In genomic region chr18:79315589-79315988, GRCh38 we compare ENCODE assay signal across 18 cellular contexts.
"Had no signal": no experiment of that assay in that cellular context is flagged by ENCODE, and none has a peak within 500 bp of the region (broad histone marks: within the 10 kb centered on the region; RNA-seq: fewer than 3 reads in every experiment).

No MANE protein-coding gene starts in this region.

- H3K4me1 Mint-ChIP-seq: endodermal cell had no signal

- DNase-seq: activated CD4-positive, alpha-beta T cell treated with anti-CD3 and anti-CD28 coated beads, Interleukin-2, amount 50 U/mL, for 48 hours; activated CD4-positive, CD25-positive, alpha-beta regulatory T cell treated with anti-CD3 and anti-CD28 coated beads, Interleukin-2, amount 50 U/mL, for 72 hours; activated CD8-positive, alpha-beta memory T cell treated with anti-CD3 and anti-CD28 coated beads, Interleukin-2, amount 10 ng/mL, durations not matched to agents 7 days and 5 days; activated effector memory CD4-positive, alpha-beta T cell treated with Interleukin-2 at 50 U/mL for 16 hours; activated T-cell treated with anti-CD3 and anti-CD28 coated beads, Interleukin-2, amount 50 U/mL, for 24 hours; amniotic stem cell; cerebellar nuclear complex; endodermal cell; mucosa of descending colon; naive thymus-derived CD8-positive, alpha-beta T cell; posterior cingulate gyrus; stomach; uterus had no signal

- H3K9me3 Mint-ChIP-seq: activated naive CD4-positive, alpha-beta T cell treated with anti-CD3 and anti-CD28 coated beads, Interleukin-2, amount 50 U/mL, for 72 hours had no signal

- H3K27me3 Mint-ChIP-seq: activated CD8-positive, alpha-beta memory T cell treated with anti-CD3 and anti-CD28 coated beads, Interleukin-2, amount 10 ng/mL, durations not matched to agents 7 days and 5 days; activated T-cell treated with anti-CD3 and anti-CD28 coated beads, Interleukin-2, amount 50 U/mL, for 24 hours; dendritic cell treated with granulocyte-macrophage colony-stimulating factor and Interleukin-4, amounts not matched to agents 40 ng/mL and 50 ng/mL, for 4 days; naive thymus-derived CD8-positive, alpha-beta T cell had no signal

- H3K27ac Mint-ChIP-seq: activated CD8-positive, alpha-beta memory T cell treated with anti-CD3 and anti-CD28 coated beads, Interleukin-2, amount 10 ng/mL, durations not matched to agents 7 days and 5 days; activated naive CD4-positive, alpha-beta T cell treated with anti-CD3 and anti-CD28 coated beads, Interleukin-2, amount 50 U/mL, for 72 hours; activated T-cell treated with anti-CD3 and anti-CD28 coated beads, Interleukin-2, amount 50 U/mL, for 24 hours; dendritic cell treated with granulocyte-macrophage colony-stimulating factor and Interleukin-4, amounts not matched to agents 40 ng/mL and 50 ng/mL, for 4 days; endodermal cell; naive thymus-derived CD8-positive, alpha-beta T cell had no signal

- ATAC-seq: activated CD8-positive, alpha-beta memory T cell treated with anti-CD3 and anti-CD28 coated beads, Interleukin-2, amount 10 ng/mL, durations not matched to agents 7 days and 5 days; activated naive CD4-positive, alpha-beta T cell treated with anti-CD3 and anti-CD28 coated beads, Interleukin-2, amount 50 U/mL, for 72 hours; mucosa of descending colon; naive thymus-derived CD8-positive, alpha-beta T cell had no signal

- H3K36me3 ChIP-seq: uterus had no signal

- H3K4me3 Mint-ChIP-seq: activated CD8-positive, alpha-beta memory T cell treated with anti-CD3 and anti-CD28 coated beads, Interleukin-2, amount 10 ng/mL, durations not matched to agents 7 days and 5 days; activated T-cell treated with anti-CD3 and anti-CD28 coated beads, Interleukin-2, amount 50 U/mL, for 24 hours; brain; dendritic cell treated with granulocyte-macrophage colony-stimulating factor and Interleukin-4, amounts not matched to agents 40 ng/mL and 50 ng/mL, for 4 days; endodermal cell had no signal

- H3K4me1 ChIP-seq: right atrium auricular region, stomach, uterus had no signal

- H3K9me3 ChIP-seq: mucosa of descending colon, right atrium auricular region, uterus had no signal

- H3K27ac ChIP-seq: right atrium auricular region, skin epidermis, stomach, uterus had no signal

- H3K27me3 ChIP-seq: right atrium auricular region, stomach, uterus had no signal

- H3K4me3 ChIP-seq: mucosa of descending colon, right atrium auricular region, skin epidermis, stomach, uterus had no signal
